Comparison of ENCODE assay signal across 23 cellular contexts in the genomic region with DNA sequence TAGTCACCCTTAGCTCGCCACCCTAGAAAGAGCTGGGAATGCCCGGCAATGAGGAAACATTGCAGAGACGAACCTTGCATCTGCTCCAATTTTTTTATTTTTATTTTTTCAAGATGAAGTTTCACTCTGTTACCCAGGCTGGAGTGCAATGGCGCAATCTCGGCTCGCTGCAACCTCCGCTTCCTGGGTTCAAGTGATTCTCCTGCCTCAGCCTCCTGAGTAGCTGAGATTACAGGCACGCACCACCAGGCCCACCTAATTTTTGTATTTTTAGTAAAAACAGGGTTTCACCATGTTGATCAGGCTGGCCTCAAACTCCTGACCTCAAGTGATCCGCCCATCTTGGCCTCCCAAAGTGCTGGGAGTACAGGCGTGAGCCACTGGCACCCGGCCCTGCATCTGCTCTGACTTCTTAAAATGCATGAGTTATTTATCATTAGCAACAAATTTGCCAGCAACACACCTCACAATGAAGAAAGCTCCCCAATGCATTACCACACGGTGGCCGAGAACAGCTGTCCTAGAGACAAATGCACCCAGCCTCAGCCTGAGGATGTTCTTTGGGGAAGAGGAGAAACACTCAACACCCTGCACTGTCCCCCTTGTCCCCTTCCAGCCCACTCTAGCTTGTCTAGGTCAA.
"Had no signal": no experiment of that assay in that cellular context is flagged by ENCODE, and none has a peak within 500 bp of the region (broad histone marks: within the 10 kb centered on the region; RNA-seq: fewer than 3 reads in every experiment).

No MANE protein-coding gene starts in this region.

- H3K36me3 ChIP-seq: heart left ventricle, neural progenitor cell, pancreas, stomach had no signal

- H3K27me3 Mint-ChIP-seq: progenitor cell of endocrine pancreas had no signal

- H3K4me1 ChIP-seq: pancreas had no signal

- H3K9ac ChIP-seq: neural progenitor cell had no signal

- H3K9me3 ChIP-seq: heart left ventricle, pancreas, stomach had no signal

- H3K4me3 ChIP-seq: coronary artery, heart left ventricle, lung, neural progenitor cell, pancreas, stomach had no signal

- H3K9me3 Mint-ChIP-seq: endodermal cell, natural killer cell, neural progenitor cell, type B pancreatic cell had no signal

- DNase-seq: central memory CD4-positive, alpha-beta T cell; effector CD4-positive, alpha-beta T cell; endodermal cell; foreskin melanocyte; heart left ventricle; hypothalamus; left colon; left ventricle myocardium superior; mesendoderm; natural killer cell; occipital lobe; pancreas; retina; small intestine; stimulated activated CD4-positive, alpha-beta T cell treated with anti-CD3 and anti-CD28 coated beads, Interleukin-12 subunit alpha, Interleukin-12 subunit beta, amount 100 ng/mL, for 4 hours; stimulated activated naive CD4-positive, alpha-beta T cell; stomach; substantia nigra had no signal

- H3K27me3 ChIP-seq: heart left ventricle, neural progenitor cell, pancreas, stomach had no signal

- H3K27ac Mint-ChIP-seq: endodermal cell, natural killer cell, neural progenitor cell, progenitor cell of endocrine pancreas, type B pancreatic cell had no signal

- H3K36me3 Mint-ChIP-seq: natural killer cell, neural progenitor cell, type B pancreatic cell had no signal

- H3K4me2 ChIP-seq: neural progenitor cell had no signal

- H3K27ac ChIP-seq: neural progenitor cell, pancreas had no signal

- H2AFZ ChIP-seq: neural progenitor cell had no signal

- H3K4me1 Mint-ChIP-seq: endodermal cell, natural killer cell, neural progenitor cell had no signal

- H3K4me3 Mint-ChIP-seq: endodermal cell, natural killer cell, neural progenitor cell, type B pancreatic cell had no signal
